8 cellular contexts compared by ENCODE assay signal in genomic region chr3:150410311-150411105, GRCh38.
DNase-seq lines count a peak whose midpoint lies in the region; ATAC-seq and TF ChIP-seq lines count a peak whose summit lies in the region.

No MANE protein-coding gene starts in this region.

- POLR2A ChIA-PET in GM10248 (lab: Yijun Ruan, JAX): interaction anchor here (2.1 to 2.4 kb wide), 3 partner anchors 19 to 26 kb away, joined by 6 to 8 read pairs (median 8); no protein-coding TSS in a partner anchor

- in situ Hi-C loops in KBM-7 (cut with MboI; ENCODE audit: low pct_unique_long_range_greater_than_20kb, low sequenced_read_pairs): no loop called here

- peak; percentile 11 for DNase-seq in GM10248 (ENCODE audit: extremely low spot score)
- peak; percentile 45 for DNase-seq in KBM-7
- DNase-seq in cerebellar cortex (ENCODE audit: low spot score): peak; percentile 34
- DNase-seq in kidney glomerular epithelial cell (lab: John Stamatoyannopoulos, UW): peak; percentile 31
- peak; percentile 6 for DNase-seq in stimulated activated CD4-positive, alpha-beta T cell treated with anti-CD3 and anti-CD28 coated beads, Interleukin-12 subunit alpha, Interleukin-12 subunit beta, amount 100 ng/mL, for 4 hours
- no peak for DNase-seq in middle frontal gyrus (ENCODE audit: extremely low spot score, low spot score)

- no peak for TF ChIP-seq CTCF in GM10248 (IDR thresholded peaks at IDR 0.05; ENCODE audit: control extremely low read depth, extremely low read depth, low read depth, missing control alignments)
- peak; percentile 16 for TF ChIP-seq CTCF in VCaP (conservative IDR thresholded peaks at IDR 0.05)

- CTCF ChIA-PET in GM10248 (lab: Yijun Ruan, JAX): interaction anchor here (0.7 to 6.0 kb wide), 26 partner anchors 8 to 189 kb away, joined by 3 to 39 read pairs (median 4); no protein-coding TSS in a partner anchor

- peak overlapping the region; percentile 96 for H3K27ac ChIP-seq in VCaP

- ATAC-seq in HG03045 (IDR thresholded peaks at IDR 0.05; ENCODE audit: unreplicated experiment): no peak
